24 cellular contexts compared by ENCODE assay signal in the genomic region with DNA sequence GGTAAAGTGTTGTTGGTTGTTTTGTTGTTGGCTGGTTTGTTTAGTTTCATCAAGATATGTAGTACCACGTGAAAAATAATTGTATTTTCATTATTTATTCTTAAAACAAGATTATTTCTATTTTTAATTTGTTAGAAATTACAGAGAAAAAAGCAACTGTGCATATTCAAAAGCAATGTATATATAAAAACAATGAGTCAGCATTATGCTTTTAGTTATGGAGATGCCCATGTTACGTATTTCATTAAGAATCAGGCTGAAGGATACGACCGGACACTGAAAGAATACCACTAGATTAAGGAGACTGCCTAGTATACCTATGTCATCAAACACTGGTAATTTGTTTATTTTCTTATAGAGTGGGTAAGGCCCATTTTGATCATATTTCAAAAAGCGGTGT.
DNase-seq lines count a peak whose midpoint lies in the region; ATAC-seq, FAIRE-seq and TF ChIP-seq lines count a peak whose summit lies in the region.
"Had no signal": no experiment of that assay in that cellular context is flagged by ENCODE, and none has a peak within 500 bp of the region (broad histone marks: within the 10 kb centered on the region; RNA-seq: fewer than 3 reads in every experiment).

No MANE protein-coding gene starts in this region.

- no peak for TF ChIP-seq RAD21 in HepG2 (CRISPR knock-in tag; IDR thresholded peaks at IDR 0.05)
- no peak for TF ChIP-seq RAD21 in K562 (CRISPR knock-in tag; conservative IDR thresholded peaks at IDR 0.05 in 1 of 2, IDR thresholded peaks at IDR 0.05 in 1 of 2)

- CTCF ChIA-PET in HepG2 (lab: Yijun Ruan, JAX; ENCODE audit: low intra/inter-chr PET ratio, low total read pairs) (no interaction called here), K562 (lab: Yijun Ruan, JAX; ENCODE audit: low intra/inter-chr PET ratio) (no interaction called here)

- no TSS peak for BruUV-seq in HepG2 (replicated peaks; lab: Mats Ljungman, UMichigan)
- BruUV-seq in K562 (replicated peaks; lab: Mats Ljungman, UMichigan), result no TSS peak

- H3K79me2 ChIP-seq in HepG2 (ENCODE audit: insufficient read depth, low read length) (no peaks in the 10 kb centered on the region), K562 (ENCODE audit: control insufficient read depth, insufficient read depth, low read length) (no peaks in the 10 kb centered on the region)

- 6% methylated on average over 5 of the region's 5 CpGs for WGBS in HepG2 (ENCODE audit: low lambda C conversion rate)
- WGBS in right lobe of liver (ENCODE audit: insufficient coverage, low coverage, low lambda C conversion rate, missing lambda C conversion rate), result 43% methylated on average over 5 of the region's 5 CpGs
- 1% methylated on average over 5 of the region's 5 CpGs for WGBS in K562 (ENCODE audit: insufficient coverage, low coverage, missing lambda C conversion rate)
- 81 to 87% (median 84%) methylated on average over 5 of the region's 5 CpGs for WGBS in ovary, 3 donors

- intact Hi-C loops in HepG2 (cut with micrococcal nuclease; ENCODE audit: unreplicated experiment), result no loop called here
- intact Hi-C loops in right lobe of liver (cut with DNase I), result no loop called here
- intact Hi-C loops in K562 (cut with micrococcal nuclease), result no loop called here
- intact Hi-C loops in ovary (cut with DNase I), result no loop called here

- FAIRE-seq in HepG2 (lab: Jason Lieb, UNC) (no peak), K562 (lab: Jason Lieb, UNC) (no peak)
- FAIRE-seq: GM12878, GM12892, GM18507 had no signal

- H3K4me3 ChIP-seq in HepG2 (replicated peaks in 1 of 3; ENCODE audit: insufficient read depth in 1 of 3, low read depth in 2 of 3, low read length in 3 of 3) (no peak overlapping the region), right lobe of liver (no peak overlapping the region), K562 (no peak overlapping the region), ovary (no peak overlapping the region)
- H3K4me3 ChIP-seq: BLaER1, GM12878 had no signal

- in situ Hi-C loops in HepG2 (cut with HindIII; ENCODE audit: extremely low pct_ligation_motif_present, low pct_unique_long_range_greater_than_20kb) (no loop called here), K562 (cut with MboI) (no loop called here)

- TF ChIP-seq EP300 in HepG2 (IDR thresholded peaks at IDR 0.05; ENCODE audit: low read depth in 2 of 2, low read length in 2 of 2) (no peak), HepG2 (CRISPR knock-in tag; IDR thresholded peaks at IDR 0.05; ENCODE audit: borderline replicate concordance) (no peak), K562 (IDR thresholded peaks at IDR 0.05; ENCODE audit: low read length) (no peak), ovary (IDR thresholded peaks at IDR 0.05) (no peak)

- H3K9ac ChIP-seq in HepG2 (ENCODE audit: insufficient read depth, low read depth, low read length) (no peak overlapping the region), K562 (ENCODE audit: insufficient read depth in 1 of 2, low read depth in 2 of 2, low read length in 2 of 2) (no peak overlapping the region)
- H3K9ac ChIP-seq: BLaER1 had no signal

- no peaks in the 10 kb centered on the region for H3K4me1 ChIP-seq in HepG2 (ENCODE audit: insufficient read depth, low read length)
- no peaks in the 10 kb centered on the region for H3K4me1 ChIP-seq in right lobe of liver
- H3K4me1 ChIP-seq in K562 (replicated peaks in 1 of 2; ENCODE audit: control insufficient read depth in 2 of 2, insufficient read depth in 2 of 2, low read length in 2 of 2), result no peaks in the 10 kb centered on the region
- H3K4me1 ChIP-seq in ovary (ENCODE audit: insufficient read depth), result no peaks in the 10 kb centered on the region
- H3K4me1 ChIP-seq: BE2C, BLaER1 had no signal

- H3K36me3 ChIP-seq in HepG2 (replicated peaks in 1 of 2; ENCODE audit: control insufficient read depth in 1 of 2, insufficient read depth in 2 of 2, low read length in 2 of 2), result no peaks in the 10 kb centered on the region
- H3K36me3 ChIP-seq in right lobe of liver, result no peaks in the 10 kb centered on the region
- H3K36me3 ChIP-seq in K562 (ENCODE audit: control insufficient read depth, insufficient read depth, low read length), result no peaks in the 10 kb centered on the region
- no peaks in the 10 kb centered on the region for H3K36me3 ChIP-seq in ovary
- H3K36me3 ChIP-seq: BE2C, BLaER1 had no signal

- H3K27me3 ChIP-seq in HepG2 (ENCODE audit: control insufficient read depth in 1 of 2, insufficient read depth in 2 of 2, low read length in 2 of 2), result no peaks in the 10 kb centered on the region
- H3K27me3 ChIP-seq in right lobe of liver, result no peaks in the 10 kb centered on the region
- H3K27me3 ChIP-seq in K562 (ENCODE audit: control insufficient read depth in 2 of 2, insufficient read depth in 2 of 2, low read length in 2 of 2), result no peaks in the 10 kb centered on the region
- no peaks in the 10 kb centered on the region for H3K27me3 ChIP-seq in ovary
- H3K27me3 ChIP-seq: BE2C, BLaER1 had no signal

- DNase-seq in HepG2 (ENCODE audit: low spot score) (no peak), right lobe of liver (no peak), K562 (ENCODE audit: extremely low read depth in 1 of 4, low spot score in 3 of 4) (no peak), NCI-H1105 (lab: John Stamatoyannopoulos, UW) (no peak), ovary (no peak)
- DNase-seq: ACHN; BE2C; C1 segment of cervical spinal cord; CD4-positive, alpha-beta memory T cell; CD4-positive, CD25-positive, alpha-beta regulatory T cell; CD8-positive, alpha-beta memory T cell; COR-L47; DMS 273 treated with DMSO at 0.1 percent for 48 hours; DMS153; DMS53; DMS79; DND-41; EL; GDM1 had no signal

- TF ChIP-seq POLR2A in HepG2 (IDR thresholded peaks at IDR 0.05; ENCODE audit: insufficient read depth in 1 of 2, low read depth in 2 of 2, low read length in 2 of 2) (no peak), right lobe of liver (IDR thresholded peaks at IDR 0.05) (no peak), K562 (conservative IDR thresholded peaks at IDR 0.05) (no peak), ovary (IDR thresholded peaks at IDR 0.05) (no peak)

- TF ChIP-seq CTCF in HepG2 (CRISPR knock-in tag; IDR thresholded peaks at IDR 0.05) (no peak), right lobe of liver (IDR thresholded peaks at IDR 0.05) (no peak), K562 (IDR thresholded peaks at IDR 0.05 in 2 of 3, conservative IDR thresholded peaks at IDR 0.05 in 1 of 3; ENCODE audit: insufficient read depth in 2 of 3, low read depth in 1 of 3, low read length in 3 of 3) (no peak), ovary (IDR thresholded peaks at IDR 0.05) (no peak)

- no peak overlapping the region for H3K4me2 ChIP-seq in HepG2 (ENCODE audit: low read depth, low read length)
- H3K4me2 ChIP-seq in K562 (ENCODE audit: insufficient read depth, low read length), result no peak overlapping the region
- H3K4me2 ChIP-seq: BLaER1 had no signal

- H2AFZ ChIP-seq in HepG2 (ENCODE audit: low read length) (no peak overlapping the region), K562 (ENCODE audit: low read depth, low read length) (no peak overlapping the region)

- ATAC-seq in HepG2 (no peak), right lobe of liver (no peak), K562 (no peak)
- ATAC-seq: GM12878 had no signal

- no peaks in the 10 kb centered on the region for H4K20me1 ChIP-seq in HepG2 (ENCODE audit: insufficient read depth, low read length)
- no peaks in the 10 kb centered on the region for H4K20me1 ChIP-seq in K562 (replicated peaks; ENCODE audit: control insufficient read depth, insufficient read depth, low read length)
- H4K20me1 ChIP-seq: BLaER1 had no signal

- POLR2A ChIA-PET in HepG2 (lab: Yijun Ruan, JAX) (no interaction called here), K562 (lab: Yijun Ruan, JAX) (no interaction called here)

- H3K9me3 ChIP-seq in HepG2 (ENCODE audit: low read length) (no peaks in the 10 kb centered on the region), right lobe of liver (no peaks in the 10 kb centered on the region), K562 (replicated peaks; ENCODE audit: control insufficient read depth, insufficient read depth, low read depth, low read length) (peaks cover 3% of the 10 kb centered on the region; the same call in 1 of the 2 replicates), ovary (no peaks in the 10 kb centered on the region)
- H3K9me3 ChIP-seq: BE2C had no signal

- no peaks in the 10 kb centered on the region for H3K9me1 ChIP-seq in K562 (ENCODE audit: control insufficient read depth, insufficient read depth, low read length)

- H3K27ac ChIP-seq in HepG2 (ENCODE audit: extremely low read length, insufficient read depth, low read length) (no peak overlapping the region), right lobe of liver (no peak overlapping the region), K562 (ENCODE audit: extremely low read depth, low read depth, low read length) (no peak overlapping the region), ovary (no peak overlapping the region)
- H3K27ac ChIP-seq: 22Rv1, BLaER1 had no signal

TF ChIP-seq in HepG2, 621 proteins besides CTCF, POLR2A, EP300 and RAD21:
- TF ChIP-seq BRCA1 (CRISPR knock-in tag; IDR thresholded peaks at IDR 0.05) (no peak), WIZ (CRISPR knock-in tag; IDR thresholded peaks at IDR 0.05) (no peak), NFE2L2 (IDR thresholded peaks at IDR 0.05; ENCODE audit: low read length) (peak; percentile 60), MAFF (IDR thresholded peaks at IDR 0.05; ENCODE audit: low read depth, low read length) (peak; percentile 95), MAFK (conservative IDR thresholded peaks at IDR 0.05 in 1 of 2, IDR thresholded peaks at IDR 0.05 in 1 of 2; ENCODE audit: low read length in 2 of 2) (peak; percentile 92 to 97)

TF ChIP-seq in K562, 482 proteins besides CTCF, POLR2A, EP300 and RAD21:
- no peak for TF ChIP-seq CTBP1 (IDR thresholded peaks at IDR 0.05; ENCODE audit: borderline replicate concordance)
- peak; percentile 53; the same call in 1 of the 2 replicates for TF ChIP-seq MAFG (tag; conservative IDR thresholded peaks at IDR 0.05)
- peak; percentile 57 for TF ChIP-seq MAFF (IDR thresholded peaks at IDR 0.05; ENCODE audit: low read length)
- TF ChIP-seq TFAM (CRISPR knock-in tag; conservative IDR thresholded peaks at IDR 0.05), result no peak
- peak; percentile 65; the same call in 1 of the 2 replicates for TF ChIP-seq MAFK (IDR thresholded peaks at IDR 0.05; ENCODE audit: low read length)
- TF ChIP-seq ZNF316 (IDR thresholded peaks at IDR 0.05), result peak; percentile 67
TF ChIP-seq in K562: peak in this region for 4.
